3 cellular contexts compared by ENCODE assay signal in genomic region chr9:115628426-115628825, GRCh38.
TF ChIP-seq lines count a peak whose summit lies in the region.

No MANE protein-coding gene starts in this region.

TF ChIP-seq in SK-N-SH, 30 proteins besides CTCF, POLR2A, EP300 and RAD21 (continued from another document):
- no peak for TF ChIP-seq EZH2phosphoT487 (IDR thresholded peaks at IDR 0.05; ENCODE audit: borderline replicate concordance, low read depth)

TF ChIP-seq in SK-N-SH treated with all-trans-retinoic acid at 6 μM for 48 hours, 23 proteins besides CTCF, POLR2A, EP300 and RAD21 (continued from another document):
- no peak for TF ChIP-seq TSHZ2 (CRISPR knock-in tag; IDR thresholded peaks at IDR 0.05)
- TF ChIP-seq PPARA (CRISPR knock-in tag; IDR thresholded peaks at IDR 0.05; ENCODE audit: borderline replicate concordance), result no peak
- TF ChIP-seq PATZ1 (CRISPR knock-in tag; IDR thresholded peaks at IDR 0.05; ENCODE audit: borderline replicate concordance), result no peak
- TF ChIP-seq CSRNP3 (CRISPR knock-in tag; IDR thresholded peaks at IDR 0.05), result no peak

TF ChIP-seq in GM23338, 12 proteins besides CTCF, POLR2A, EP300 and RAD21 (continued from another document):
- TF ChIP-seq ZNF462 (CRISPR knock-in tag; IDR thresholded peaks at IDR 0.05) (no peak), EZH2 (IDR thresholded peaks at IDR 0.05; ENCODE audit: low read depth, unreplicated experiment) (no peak), POLR2AphosphoS5 (IDR thresholded peaks at IDR 0.05; ENCODE audit: low read depth) (no peak), STAT1 (IDR thresholded peaks at IDR 0.05; ENCODE audit: unreplicated experiment) (no peak), ZNF114 (CRISPR knock-in tag; IDR thresholded peaks at IDR 0.05) (no peak), JUNB (IDR thresholded peaks at IDR 0.05; ENCODE audit: unreplicated experiment) (no peak), ZNF331 (CRISPR knock-in tag; IDR thresholded peaks at IDR 0.05; ENCODE audit: low read depth) (no peak)
